Comparison of ENCODE assay signal across 9 cellular contexts in genomic region chr18:13136056-13136688, GRCh38.
DNase-seq lines count a peak whose midpoint lies in the region; ATAC-seq and TF ChIP-seq lines count a peak whose summit lies in the region.
"Had no signal": no experiment of that assay in that cellular context is flagged by ENCODE, and none has a peak within 500 bp of the region (broad histone marks: within the 10 kb centered on the region; RNA-seq: fewer than 3 reads in every experiment).

No MANE protein-coding gene starts in this region.

- peaks cover 12 to 16% of the 10 kb centered on the region in 2 experiments for H3K9me3 Mint-ChIP-seq in H9
- H3K9me3 Mint-ChIP-seq in activated B cell treated with CpG ODN at 0.5 μM for 24 hours, result no peaks in the 10 kb centered on the region

- no peak overlapping the region for H3K18ac ChIP-seq in H9 (ENCODE audit: insufficient read length, low read depth, low read length)

- H3K4me1 ChIP-seq in H9 (ENCODE audit: insufficient read depth, low read length), result no peaks in the 10 kb centered on the region
- no peaks in the 10 kb centered on the region for H3K4me1 ChIP-seq in gastrocnemius medialis

- H3K4me3 ChIP-seq in fibroblast of mammary gland (ENCODE audit: control insufficient read depth, low read depth, low read length) (peak overlapping the region; percentile 48), gastrocnemius medialis (peak overlapping the region; percentile 63 to 79 (median 66))

- no peak overlapping the region for H3K9ac ChIP-seq in H9 (ENCODE audit: extremely low read depth, insufficient read length, low read length)

- CTCF ChIA-PET in activated B cell treated with CpG ODN at 0.5 μM for 24 hours (lab: Charles Lee), result no interaction called here

- TF ChIP-seq POLR2A in gastrocnemius medialis (IDR thresholded peaks at IDR 0.05), result no peak

- H3K79me1 ChIP-seq in H9 (ENCODE audit: insufficient read depth, low read depth, low read length, poor library complexity, severe bottlenecking), result no peaks in the 10 kb centered on the region

- no peak overlapping the region for H3K4ac ChIP-seq in H9 (ENCODE audit: low read depth, low read length)

- H3K27me3 Mint-ChIP-seq in H9 (ENCODE audit: low read depth) (peaks cover 56% of the 10 kb centered on the region), activated B cell treated with CpG ODN at 0.5 μM for 24 hours (no peaks in the 10 kb centered on the region)

- no peak overlapping the region for H2BK12ac ChIP-seq in H9 (ENCODE audit: insufficient read length, low read depth, low read length)

- 0 out of 2 replicates have a peak overlapping the region, but pooled peaks have one; percentile 52 for H3K14ac ChIP-seq in H9 (ENCODE audit: insufficient read depth, low read length)

- no peaks in the 10 kb centered on the region for H3K79me2 ChIP-seq in H9 (ENCODE audit: insufficient read depth, low read length)

- peak; percentile 10 for DNase-seq in CD1c-positive myeloid dendritic cell (ENCODE audit: extremely low spot score)
- no peak for DNase-seq in H9
- DNase-seq in activated B cell treated with CpG ODN at 0.5 μM for 24 hours, result no peak
- no peak for DNase-seq in fibroblast of mammary gland (ENCODE audit: low read depth)
- no peak for DNase-seq in gastrocnemius medialis
- DNase-seq in substantia nigra (lab: John Stamatoyannopoulos, UW), result no peak

- POLR2A ChIA-PET in activated B cell treated with CpG ODN at 0.5 μM for 24 hours (lab: Charles Lee), result interaction anchor here (2.6 kb wide), 1 partner anchor 145 kb away, joined by 14 read pairs; the partner anchor contains the start of gene CEP192

- H3K27ac Mint-ChIP-seq in H9 (no peak overlapping the region), activated B cell treated with CpG ODN at 0.5 μM for 24 hours (peak overlapping the region; percentile 51)

- in situ Hi-C loops in gastrocnemius medialis (cut with MboI; ENCODE audit: low sequenced_read_pairs in 4 of 4), result no loop called here

- no peak overlapping the region for H2BK15ac ChIP-seq in H9 (ENCODE audit: low read depth, low read length)

- H3K27me3 ChIP-seq in H9 (ENCODE audit: insufficient read depth, low read length) (peaks cover 4% of the 10 kb centered on the region; the same call in 1 of the 2 replicates), gastrocnemius medialis (peaks cover 0 to 7% (median 0%) of the 10 kb centered on the region in 3 donors)

- no peak overlapping the region for H4K5ac ChIP-seq in H9 (ENCODE audit: insufficient read length, low read depth, low read length)

- H3K9me3 ChIP-seq in H9 (ENCODE audit: control insufficient read depth, low read depth, low read length) (no peaks in the 10 kb centered on the region), gastrocnemius medialis (no peaks in the 10 kb centered on the region)

- peaks cover 8% of the 10 kb centered on the region for H3K23me2 ChIP-seq in H9 (ENCODE audit: insufficient read length, low read depth, low read length, poor library complexity, severe bottlenecking)

- H3K4me3 Mint-ChIP-seq in H9 (peak overlapping the region; percentile 65 to 73), activated B cell treated with CpG ODN at 0.5 μM for 24 hours (peak overlapping the region; percentile 98)

- H3K56ac ChIP-seq in H9 (ENCODE audit: insufficient read length, low read depth, low read length), result no peak overlapping the region

- TF ChIP-seq CTCF in H9 (conservative IDR thresholded peaks at IDR 0.05) (no peak), activated B cell treated with CpG ODN at 0.5 μM for 24 hours (IDR thresholded peaks at IDR 0.05) (no peak), fibroblast of mammary gland (conservative IDR thresholded peaks at IDR 0.05; ENCODE audit: control insufficient read depth, insufficient read depth, low read depth, low read length) (no peak), gastrocnemius medialis (IDR thresholded peaks at IDR 0.05 in 4 of 5, conservative IDR thresholded peaks at IDR 0.05 in 1 of 5) (no peak)

- H4K91ac ChIP-seq in H9 (ENCODE audit: insufficient read length, low read depth, low read length), result no peak overlapping the region

- no peak overlapping the region for H3K23ac ChIP-seq in H9 (ENCODE audit: insufficient read length, low read depth, low read length)

- H3K36me3 ChIP-seq in gastrocnemius medialis, result no peaks in the 10 kb centered on the region

- no peaks in the 10 kb centered on the region for H4K20me1 ChIP-seq in H9 (ENCODE audit: control insufficient read depth, insufficient read depth, insufficient read length)

- H3K27ac ChIP-seq in H9 (ENCODE audit: insufficient read length, low read depth, low read length) (no peak overlapping the region), gastrocnemius medialis (peak overlapping the region in 2 of 4 donors; percentile 54 to 71), substantia nigra (ENCODE audit: low read depth, low read length, poor library complexity, severe bottlenecking) (no peak overlapping the region)

- peaks cover 7 to 9% of the 10 kb centered on the region in 2 experiments; a peak in 3 of 4 replicates for H3K4me1 Mint-ChIP-seq in H9
- peaks cover 23% of the 10 kb centered on the region for H3K4me1 Mint-ChIP-seq in activated B cell treated with CpG ODN at 0.5 μM for 24 hours

- H4K8ac ChIP-seq in H9 (replicated peaks; ENCODE audit: insufficient read length, low read depth, low read length), result no peak overlapping the region

- intact Hi-C loops in activated B cell treated with CpG ODN at 0.5 μM for 24 hours (cut with micrococcal nuclease) (loop anchor here (1.0 to 10.0 kb wide), 8 partner anchors 69 to 1285 kb away; partner anchors contain the start of genes CHMP1B and IMPA2), gastrocnemius medialis (cut with DNase I; ENCODE audit: low total_unique reads) (no loop called here)

- H2AFZ ChIP-seq in H9 (ENCODE audit: low read length), result no peak overlapping the region

- no peak overlapping the region for H2BK120ac ChIP-seq in H9 (ENCODE audit: low read depth, low read length, poor library complexity, severe bottlenecking)

- ATAC-seq in activated B cell treated with CpG ODN at 0.5 μM for 24 hours (ENCODE audit: low read depth) (no peak), gastrocnemius medialis (no peak), GM21526 (IDR thresholded peaks at IDR 0.05; ENCODE audit: low FRiP score, unreplicated experiment) (no peak), GM18502 (IDR thresholded peaks at IDR 0.05; ENCODE audit: poor library complexity, unreplicated experiment) (no peak)
- ATAC-seq: HCT116 had no signal

- H2AK5ac ChIP-seq in H9 (ENCODE audit: insufficient read length, low read length), result no peak overlapping the region

- H2BK5ac ChIP-seq in H9 (ENCODE audit: insufficient read length, low read length), result no peak overlapping the region

- no peak overlapping the region for H3K4me2 ChIP-seq in H9 (ENCODE audit: insufficient read depth, insufficient read length, low read length)

- peaks cover 5 to 11% (median 7%) of the 10 kb centered on the region in 3 experiments; a peak in 6 of 7 replicates for H3K36me3 Mint-ChIP-seq in H9 (ENCODE audit: insufficient read depth in 1 of 3, low read depth in 3 of 3)
- H3K36me3 Mint-ChIP-seq in activated B cell treated with CpG ODN at 0.5 μM for 24 hours (ENCODE audit: low read depth), result peaks cover 5% of the 10 kb centered on the region

- H2BK20ac ChIP-seq in H9 (ENCODE audit: low read depth, low read length, poor library complexity, severe bottlenecking), result no peak overlapping the region

- no peak overlapping the region for H3T11ph ChIP-seq in H9 (ENCODE audit: low read length)

- no CpG with 5 or more reads among the region's 32 CpGs for WGBS in H9 (ENCODE audit: extremely low coverage, insufficient read length, low lambda C conversion rate)
